In the genomic region with DNA sequence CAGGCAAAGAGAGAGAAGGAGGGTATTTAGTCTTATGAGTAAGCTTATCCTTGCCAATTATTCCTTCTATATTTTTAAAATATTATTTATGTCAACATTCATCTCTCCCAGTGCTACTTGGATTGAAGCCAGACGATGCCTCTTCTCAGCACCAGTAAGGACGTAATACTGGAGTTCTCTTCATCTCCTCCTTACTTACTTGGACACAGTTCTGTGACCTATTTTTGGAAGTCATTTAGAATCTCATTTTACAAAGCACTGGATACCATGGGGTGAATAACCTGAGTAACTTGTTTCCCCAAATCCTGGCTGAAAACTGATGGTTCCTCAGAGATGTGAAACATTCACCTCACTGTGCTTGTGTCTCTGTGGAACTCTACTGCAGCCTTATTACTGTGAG, we compare ENCODE assay signal across 22 cellular contexts.
DNase-seq lines count a peak whose midpoint lies in the region; ATAC-seq, FAIRE-seq and TF ChIP-seq lines count a peak whose summit lies in the region.
"Had no signal": no experiment of that assay in that cellular context is flagged by ENCODE, and none has a peak within 500 bp of the region (broad histone marks: within the 10 kb centered on the region; RNA-seq: fewer than 3 reads in every experiment).

No MANE protein-coding gene starts in this region.

- H4K8ac ChIP-seq in mesenchymal stem cell (ENCODE audit: low read length): no peak overlapping the region

- H3K9me3 ChIP-seq in heart left ventricle (no peaks in the 10 kb centered on the region), left ventricle myocardium inferior (replicated peaks) (no peaks in the 10 kb centered on the region), mesenchymal stem cell (ENCODE audit: control insufficient read depth, low read length) (no peaks in the 10 kb centered on the region), MM.1S (replicated peaks; ENCODE audit: insufficient read depth, low read length) (no peaks in the 10 kb centered on the region)
- H3K9me3 ChIP-seq: BLaER1, Caco-2 had no signal

- H3F3A ChIP-seq in MM.1S (ENCODE audit: insufficient read depth, low read length): no peaks in the 10 kb centered on the region

- H2AFZ ChIP-seq in mesenchymal stem cell (ENCODE audit: low read depth, low read length): no peak overlapping the region
- H2AFZ ChIP-seq in MM.1S (ENCODE audit: low read length): no peak overlapping the region
- H2AFZ ChIP-seq: GM23338 had no signal

- no peak overlapping the region for H3K14ac ChIP-seq in mesenchymal stem cell (ENCODE audit: low read length in 2 of 2)

- H4K91ac ChIP-seq in mesenchymal stem cell (ENCODE audit: low read length): no peak overlapping the region

- H3K27me3 ChIP-seq in heart left ventricle (no peaks in the 10 kb centered on the region), left ventricle myocardium inferior (ENCODE audit: low read depth) (no peaks in the 10 kb centered on the region), mesenchymal stem cell (ENCODE audit: control insufficient read depth in 1 of 2, insufficient read depth in 1 of 2, low read length in 2 of 2) (no peaks in the 10 kb centered on the region), MM.1S (replicated peaks; ENCODE audit: insufficient read depth, low read length) (no peaks in the 10 kb centered on the region)
- H3K27me3 ChIP-seq: BLaER1 had no signal

- H3K9me2 ChIP-seq in MM.1S (replicated peaks; ENCODE audit: insufficient read depth, low read length): no peaks in the 10 kb centered on the region

- no peak overlapping the region for H3K4ac ChIP-seq in mesenchymal stem cell (ENCODE audit: low read depth in 1 of 2, low read length in 2 of 2)

- H3K27ac ChIP-seq in heart left ventricle: no peak overlapping the region
- H3K27ac ChIP-seq in left ventricle myocardium inferior (replicated peaks): no peak overlapping the region
- peak overlapping the region; percentile 7; the same call in 1 of the 2 replicates for H3K27ac ChIP-seq in VCaP
- no peak overlapping the region for H3K27ac ChIP-seq in mesenchymal stem cell (ENCODE audit: low read length, poor library complexity, severe bottlenecking)
- H3K27ac ChIP-seq in MM.1S (ENCODE audit: low read length): no peak overlapping the region
- H3K27ac ChIP-seq: BLaER1, C4-2B had no signal

- H2BK15ac ChIP-seq in mesenchymal stem cell (ENCODE audit: low read depth, poor library complexity, severe bottlenecking): no peak overlapping the region

- H2AK5ac ChIP-seq in mesenchymal stem cell (ENCODE audit: low read length, severe bottlenecking): peak overlapping the region; percentile 31

- H3K79me1 ChIP-seq in mesenchymal stem cell (replicated peaks; ENCODE audit: low read length, poor library complexity, severe bottlenecking): peaks cover 5% of the 10 kb centered on the region

- H3K18ac ChIP-seq in mesenchymal stem cell (ENCODE audit: low read depth in 1 of 2, low read length in 2 of 2): no peak overlapping the region

- in situ Hi-C loops in G401 (cut with HindIII; ENCODE audit: low sequenced_read_pairs): no loop called here

- H4K20me1 ChIP-seq in MM.1S (ENCODE audit: insufficient read depth, low read length): no peaks in the 10 kb centered on the region
- H4K20me1 ChIP-seq: BLaER1 had no signal

- H3K79me2 ChIP-seq in MM.1S (ENCODE audit: low read length): no peaks in the 10 kb centered on the region

- H3K4me3 ChIP-seq in heart left ventricle (no peak overlapping the region), left ventricle myocardium inferior (no peak overlapping the region), mesenchymal stem cell (ENCODE audit: insufficient read depth in 1 of 2, low read depth in 1 of 2, low read length in 2 of 2) (no peak overlapping the region), MM.1S (ENCODE audit: low read length) (no peak overlapping the region)
- H3K4me3 ChIP-seq: BLaER1, GM23338 had no signal

- H2BK5ac ChIP-seq in mesenchymal stem cell (ENCODE audit: low read depth, low read length, poor library complexity, severe bottlenecking): no peak overlapping the region

- H3K4me1 ChIP-seq in heart left ventricle: peaks cover 0 to 30% (median 2%) of the 10 kb centered on the region in 12 donors
- peaks cover 40% of the 10 kb centered on the region for H3K4me1 ChIP-seq in left ventricle myocardium inferior
- H3K4me1 ChIP-seq in mesenchymal stem cell (ENCODE audit: control insufficient read depth, insufficient read depth, low read depth, low read length): peaks cover 4% of the 10 kb centered on the region
- no peaks in the 10 kb centered on the region for H3K4me1 ChIP-seq in MM.1S (ENCODE audit: low read length)

- peak in 3 of 4 donors; percentile 21 to 66 (median 53) for ATAC-seq in heart left ventricle
- ATAC-seq: CD8-positive, alpha-beta T cell; GM23338; HCT116 had no signal

- H3K4me2 ChIP-seq in mesenchymal stem cell (ENCODE audit: low read length, poor library complexity, severe bottlenecking) (no peak overlapping the region), MM.1S (ENCODE audit: low read depth, low read length) (no peak overlapping the region)
- H3K4me2 ChIP-seq: BLaER1, GM23338 had no signal

- FAIRE-seq in D721Med (lab: Jason Lieb, UNC): no peak
- FAIRE-seq: GM12891, GM18507 had no signal

- no peak for DNase-seq in heart left ventricle
- DNase-seq in left ventricle myocardium inferior: no peak
- DNase-seq in G401 (ENCODE audit: low spot score): peak; percentile 62
- no peak for DNase-seq in mesenchymal stem cell
- DNase-seq in D721Med (ENCODE audit: insufficient read length, low spot score): no peak
- DNase-seq in MM.1S: no peak
- DNase-seq in activated CD4-positive, alpha-beta T cell treated with anti-CD3 and anti-CD28 coated beads, Interleukin-2, amount 50 U/mL, for 48 hours: no peak
- DNase-seq: Caco-2; CD4-positive, CD25-positive, alpha-beta regulatory T cell; CD8-positive, alpha-beta T cell; DMS 273 treated with DMSO at 0.1 percent for 48 hours; DMS79; EL; GF-D8; H9 had no signal

- H2BK120ac ChIP-seq in mesenchymal stem cell (ENCODE audit: low read depth, low read length): no peak overlapping the region

- intact Hi-C loops in heart left ventricle (cut with DNase I): no loop called here
- intact Hi-C loops in left ventricle myocardium inferior (cut with micrococcal nuclease): no loop called here

- TF ChIP-seq CTCF in heart left ventricle (IDR thresholded peaks at IDR 0.05) (no peak), left ventricle myocardium inferior (IDR thresholded peaks at IDR 0.05; ENCODE audit: borderline replicate concordance) (no peak), VCaP (conservative IDR thresholded peaks at IDR 0.05) (no peak), D721Med (IDR thresholded peaks at IDR 0.05; ENCODE audit: insufficient read depth, missing control alignments) (no peak), MM.1S (IDR thresholded peaks at IDR 0.05; ENCODE audit: low read length) (no peak)

- H3K9ac ChIP-seq in mesenchymal stem cell (ENCODE audit: low read length): no peak overlapping the region
- H3K9ac ChIP-seq in MM.1S (ENCODE audit: low read length): no peak overlapping the region
- H3K9ac ChIP-seq: BLaER1 had no signal

- WGBS in heart left ventricle, 4 donors: 43 to 62% (median 56%) methylated on average over 2 of the region's 2 CpGs
- WGBS in mesenchymal stem cell: 90% methylated on average over 2 of the region's 2 CpGs

- no peak for TF ChIP-seq POLR2A in heart left ventricle (IDR thresholded peaks at IDR 0.05)

- no peak overlapping the region for H2BK12ac ChIP-seq in mesenchymal stem cell (ENCODE audit: low read length in 2 of 2)

- no peak overlapping the region for H3K23ac ChIP-seq in mesenchymal stem cell (ENCODE audit: low read length in 2 of 2)

- H3K36me3 ChIP-seq in heart left ventricle (peaks cover 0 to 45% (median 12%) of the 10 kb centered on the region in 9 donors), left ventricle myocardium inferior (peaks cover 21% of the 10 kb centered on the region), mesenchymal stem cell (ENCODE audit: control insufficient read depth in 1 of 2, insufficient read depth in 2 of 2, low read depth in 1 of 2, low read length in 2 of 2) (peaks cover 0 to 3% of the 10 kb centered on the region in 2 experiments), MM.1S (replicated peaks; ENCODE audit: insufficient read depth, low read length) (no peaks in the 10 kb centered on the region)
- H3K36me3 ChIP-seq: BLaER1 had no signal
